In genomic region chr5:34959323-34959722, GRCh38 we compare ENCODE assay signal across 8 cellular contexts. TPM values are rescaled to one million over a fixed set of nuclear protein-coding genes. Genes with fewer than 3 reads are reported as not detected.
DNase-seq lines count a peak whose midpoint lies in the region; ATAC-seq and TF ChIP-seq lines count a peak whose summit lies in the region.

No MANE protein-coding gene starts in this region.

- no peaks in the 10 kb centered on the region for H4K20me1 ChIP-seq in mammary epithelial cell (ENCODE audit: insufficient read depth, low read length)

- CTCF ChIA-PET in mammary epithelial cell (lab: Charles Lee; ENCODE audit: low non-redundant PET) = no interaction called here

- no TSS peak for BruUV-seq in mammary epithelial cell (replicated peaks; lab: Mats Ljungman, UMichigan)

- H3K9me3 ChIP-seq in mammary epithelial cell (replicated peaks; ENCODE audit: insufficient read depth, low read length) (no peaks in the 10 kb centered on the region), HAP-1 (no peaks in the 10 kb centered on the region)

- no peak overlapping the region for H2AFZ ChIP-seq in mammary epithelial cell (ENCODE audit: low read depth, low read length)

- H3K4me1 ChIP-seq in mammary epithelial cell (ENCODE audit: insufficient read depth, low read length) = peaks cover 9% of the 10 kb centered on the region
- peaks cover 3% of the 10 kb centered on the region; the same call in 1 of the 2 replicates for H3K4me1 ChIP-seq in HAP-1

- ATAC-seq in GM19438 (IDR thresholded peaks at IDR 0.05; ENCODE audit: low read depth, unreplicated experiment) = peak; percentile 89
- peak; percentile 95 for ATAC-seq in HG03342 (IDR thresholded peaks at IDR 0.05; ENCODE audit: unreplicated experiment)

- H3K9ac ChIP-seq in mammary epithelial cell (ENCODE audit: insufficient read depth, low read length) = no peak overlapping the region

- H3K4me3 ChIP-seq in mammary epithelial cell (replicated peaks in 1 of 3; ENCODE audit: insufficient read depth in 1 of 3, low read depth in 2 of 3, low read length in 3 of 3) (no peak overlapping the region), HAP-1 (no peak overlapping the region)

- DNase-seq in ELR (ENCODE audit: low read depth) (peak; percentile 73), mammary epithelial cell (peak; percentile 74), iPS-NIHi11 (ENCODE audit: low spot score) (no peak), HAP-1 (ENCODE audit: low spot score in 2 of 2) (no peak), D341Med (ENCODE audit: low spot score) (no peak), MV-4-11 (lab: John Stamatoyannopoulos, UW) (no peak)

- intact Hi-C loops in mammary epithelial cell (cut with micrococcal nuclease) = no loop called here

- H3K27me3 ChIP-seq in mammary epithelial cell (ENCODE audit: insufficient read depth, low read length) (no peaks in the 10 kb centered on the region), HAP-1 (ENCODE audit: low read depth) (peaks cover 4% of the 10 kb centered on the region; the same call in 1 of the 2 replicates)

- H3K79me2 ChIP-seq in mammary epithelial cell (ENCODE audit: insufficient read depth, low read length) = no peaks in the 10 kb centered on the region

- dilution Hi-C loops in mammary epithelial cell (cut with HindIII; ENCODE audit: low sequenced_read_pairs) = no loop called here

- H3K36me3 ChIP-seq in mammary epithelial cell (ENCODE audit: insufficient read depth, low read length) (peaks cover 8% of the 10 kb centered on the region), HAP-1 (replicated peaks) (peaks cover 1% of the 10 kb centered on the region; the same call in 1 of the 2 replicates)

- no peak overlapping the region for H3K27ac ChIP-seq in mammary epithelial cell (ENCODE audit: insufficient read depth, low read depth, low read length)

- no peak overlapping the region for H3K4me2 ChIP-seq in mammary epithelial cell (ENCODE audit: insufficient read depth, low read depth, low read length)

- WGBS in mammary epithelial cell (ENCODE audit: low coverage, missing lambda C conversion rate) = 89% methylated on average over 1 of the region's 1 CpG

- no peak for TF ChIP-seq CTCF in mammary epithelial cell (conservative IDR thresholded peaks at IDR 0.05 in 1 of 2, IDR thresholded peaks at IDR 0.05 in 1 of 2; ENCODE audit: extremely low read depth in 1 of 2, insufficient read depth in 1 of 2, low read depth in 1 of 2, low read length in 2 of 2)

- in situ Hi-C loops in mammary epithelial cell (cut with MboI; ENCODE audit: low sequenced_read_pairs in 2 of 2) (no loop called here), HAP-1 (cut with MboI; ENCODE audit: low sequenced_read_pairs) (no loop called here)

RNA-seq across cellular contexts. Expression of gene DNAJC21, which starts 30.0 kb away (rescaled TPM):
- total RNA-seq in mammary epithelial cell = 10 to 100 TPM; 23.2 to 53.0 TPM
- 20.1 TPM for polyA plus RNA-seq in mammary epithelial cell
- polyA minus RNA-seq in mammary epithelial cell = 29.3 TPM

RNA-seq across cellular contexts. Expression of gene BRIX1, which starts 43.8 kb away (rescaled TPM):
- total RNA-seq in mammary epithelial cell = 10 to 100 TPM; 20.8 to 39.8 TPM
- 22.4 TPM for polyA plus RNA-seq in mammary epithelial cell
- 16.5 TPM for polyA minus RNA-seq in mammary epithelial cell

RNA-seq across cellular contexts. Expression of gene RAD1, which starts 44.0 kb away (rescaled TPM):
- 10 to 100 TPM; 25.0 to 25.7 TPM for total RNA-seq in mammary epithelial cell
- polyA plus RNA-seq in mammary epithelial cell = 17.7 TPM
- 9.2 TPM for polyA minus RNA-seq in mammary epithelial cell

Comparison
In these comparisons a context has a peak if more than half of its experiments do, and no peak if none do; other contexts are left out.
1. DNase-seq: peak in ELR (single experiment) and mammary epithelial cell (single experiment); none in iPS-NIHi11 (single experiment), HAP-1 (0 of 2), D341Med (single experiment) and MV-4-11 (single experiment).